Comparison of ENCODE assay signal across 25 cellular contexts in the genomic region with DNA sequence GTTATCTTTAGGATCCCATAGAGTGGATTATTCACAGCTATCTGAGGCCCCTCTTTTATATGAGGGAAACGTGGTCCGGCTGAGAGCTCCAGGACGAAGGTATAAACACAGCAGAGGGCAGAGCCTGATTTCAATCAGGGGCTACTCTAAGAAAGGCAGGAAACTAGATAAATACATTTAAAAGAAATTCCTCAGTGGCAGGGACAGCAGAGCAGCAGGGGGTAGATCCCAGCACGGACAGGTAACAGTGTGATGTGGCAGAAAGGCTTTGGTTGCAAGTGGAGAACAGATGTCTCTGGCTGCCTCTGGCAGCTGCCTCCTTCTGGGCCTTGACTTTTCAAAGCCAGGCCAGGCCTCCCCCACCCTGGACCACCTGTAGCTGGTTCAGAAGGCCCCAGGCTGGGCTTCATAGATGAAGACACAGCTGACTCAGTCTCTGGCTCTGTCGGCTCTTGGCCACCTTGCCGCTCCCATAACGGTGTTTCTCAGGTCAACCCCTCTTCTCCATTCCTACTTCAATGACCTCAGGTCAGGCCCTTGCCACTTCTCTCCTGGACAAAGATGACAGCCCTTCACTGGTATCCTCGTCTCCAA. TPM values are rescaled to one million over a fixed set of nuclear protein-coding genes. Genes with fewer than 3 reads are reported as not detected.
"Had no signal": no experiment of that assay in that cellular context is flagged by ENCODE, and none has a peak within 500 bp of the region (broad histone marks: within the 10 kb centered on the region; RNA-seq: fewer than 3 reads in every experiment).

No MANE protein-coding gene starts in this region.

- H3K9me3 ChIP-seq: adrenal gland had no signal

- H3K27ac ChIP-seq: adrenal gland, KMS-11, SK-N-MC had no signal

- H3K4me3 Mint-ChIP-seq: activated CD4-positive, alpha-beta memory T cell treated with anti-CD3 and anti-CD28 coated beads for 36 hours; activated CD4-positive, alpha-beta T cell treated with anti-CD3 and anti-CD28 coated beads, Interleukin-2, amount 10 ng/mL, durations not matched to agents 7 days and 5 days; activated naive CD8-positive, alpha-beta T cell treated with anti-CD3 and anti-CD28 coated beads, Interleukin-2, amount 10 ng/mL, durations not matched to agents 7 days and 5 days; activated T-helper 17 cell treated with anti-CD3 and anti-CD28 coated beads, Interleukin-2, amount 50 U/mL, for 72 hours; T-cell had no signal

- H3K27me3 Mint-ChIP-seq: activated CD4-positive, alpha-beta memory T cell treated with anti-CD3 and anti-CD28 coated beads for 36 hours; activated CD4-positive, alpha-beta T cell treated with anti-CD3 and anti-CD28 coated beads, Interleukin-2, amount 10 ng/mL, durations not matched to agents 7 days and 5 days; activated naive CD8-positive, alpha-beta T cell treated with anti-CD3 and anti-CD28 coated beads, Interleukin-2, amount 10 ng/mL, durations not matched to agents 7 days and 5 days; activated T-helper 17 cell treated with anti-CD3 and anti-CD28 coated beads, Interleukin-2, amount 50 U/mL, for 72 hours had no signal

- H3K9ac ChIP-seq: KMS-11 had no signal

- H3K36me3 Mint-ChIP-seq: activated CD4-positive, alpha-beta memory T cell treated with anti-CD3 and anti-CD28 coated beads for 36 hours; activated naive CD8-positive, alpha-beta T cell treated with anti-CD3 and anti-CD28 coated beads, Interleukin-2, amount 10 ng/mL, durations not matched to agents 7 days and 5 days; T-cell had no signal

- H3K27ac Mint-ChIP-seq: activated CD4-positive, alpha-beta memory T cell treated with anti-CD3 and anti-CD28 coated beads for 36 hours; activated CD4-positive, alpha-beta T cell treated with anti-CD3 and anti-CD28 coated beads, Interleukin-2, amount 10 ng/mL, durations not matched to agents 7 days and 5 days; activated naive CD8-positive, alpha-beta T cell treated with anti-CD3 and anti-CD28 coated beads, Interleukin-2, amount 10 ng/mL, durations not matched to agents 7 days and 5 days; activated T-helper 17 cell treated with anti-CD3 and anti-CD28 coated beads, Interleukin-2, amount 50 U/mL, for 72 hours; T-cell had no signal

- H3K4me2 ChIP-seq: KMS-11 had no signal

- ATAC-seq: activated T-helper 17 cell treated with anti-CD3 and anti-CD28 coated beads, Interleukin-2, amount 50 U/mL, for 72 hours; PC-3; T-cell had no signal

- H3K4me1 ChIP-seq: adrenal gland had no signal

- H3K4me1 Mint-ChIP-seq: activated CD4-positive, alpha-beta T cell treated with anti-CD3 and anti-CD28 coated beads, Interleukin-2, amount 10 ng/mL, durations not matched to agents 7 days and 5 days; activated naive CD8-positive, alpha-beta T cell treated with anti-CD3 and anti-CD28 coated beads, Interleukin-2, amount 10 ng/mL, durations not matched to agents 7 days and 5 days; activated T-helper 17 cell treated with anti-CD3 and anti-CD28 coated beads, Interleukin-2, amount 50 U/mL, for 72 hours; T-cell had no signal

- H3K9me3 Mint-ChIP-seq: activated CD4-positive, alpha-beta memory T cell treated with anti-CD3 and anti-CD28 coated beads for 36 hours; activated CD4-positive, alpha-beta T cell treated with anti-CD3 and anti-CD28 coated beads, Interleukin-2, amount 10 ng/mL, durations not matched to agents 7 days and 5 days; activated naive CD8-positive, alpha-beta T cell treated with anti-CD3 and anti-CD28 coated beads, Interleukin-2, amount 10 ng/mL, durations not matched to agents 7 days and 5 days; activated T-helper 17 cell treated with anti-CD3 and anti-CD28 coated beads, Interleukin-2, amount 50 U/mL, for 72 hours; T-cell had no signal

- H3K27me3 ChIP-seq: adrenal gland had no signal

- DNase-seq: activated CD4-positive, alpha-beta memory T cell treated with anti-CD3 and anti-CD28 coated beads for 36 hours; activated CD4-positive, alpha-beta T cell treated with anti-CD3 and anti-CD28 coated beads, Interleukin-2, amount 10 ng/mL, durations not matched to agents 7 days and 5 days; activated CD4-positive, CD25-positive, alpha-beta regulatory T cell; activated gamma-delta T cell; activated naive CD4-positive, alpha-beta T cell treated with anti-CD3 and anti-CD28 coated beads, Interleukin-2, amount 50 U/mL, for 16 hours; activated naive CD8-positive, alpha-beta T cell treated with anti-CD3 and anti-CD28 coated beads, Interleukin-2, amount 10 ng/mL, durations not matched to agents 7 days and 5 days; activated T-cell treated with anti-CD3 and anti-CD28 coated beads for 4 hours; activated T-cell treated with anti-CD3 and anti-CD28 coated beads, Interleukin-2, amount 50 U/mL, for 48 hours; adrenal gland; anterior cingulate cortex; cerebellar nuclear complex; NCI-H1092; NCI-H1417; NCI-H1930; NCI-H345; NCI-H510A; NCI-H526 treated with DMSO at 0.1 percent for 48 hours; PC-3; SIG-M5; T-cell; T-helper 2 cell; T1000 had no signal

RNA-seq across cellular contexts. Expression of gene FAM78B, which starts 43.8 kb away (rescaled TPM):
- total RNA-seq: activated naive CD8-positive, alpha-beta T cell treated with anti-CD3 and anti-CD28 coated beads, Interleukin-2, amount 10 ng/mL, durations not matched to agents 7 days and 5 days had no signal
